In genomic region chr1:230624097-230624713, GRCh38 we compare ENCODE assay signal across 1 cellular context.
TF ChIP-seq lines count a peak whose summit lies in the region.

No MANE protein-coding gene starts in this region.

TF ChIP-seq in HepG2, 621 proteins besides CTCF, POLR2A, EP300 and RAD21 (continued from another document):
- no peak for TF ChIP-seq ZNF619 (CRISPR knock-in tag; IDR thresholded peaks at IDR 0.05)
- TF ChIP-seq ATF7 (IDR thresholded peaks at IDR 0.05): 0 out of 2 replicates have a peak, but pooled peaks have one; percentile 29
- no peak for TF ChIP-seq ATF7 (CRISPR knock-in tag; IDR thresholded peaks at IDR 0.05)
- TF ChIP-seq ATF7-NPFF (CRISPR knock-in tag; IDR thresholded peaks at IDR 0.05; ENCODE audit: low read depth): no peak
- no peak for TF ChIP-seq ZNF138 (CRISPR knock-in tag; IDR thresholded peaks at IDR 0.05; ENCODE audit: low read depth)
- TF ChIP-seq XRCC5 (optimal IDR thresholded peaks at IDR 0.05; ENCODE audit: low read length): no peak
- TF ChIP-seq FOXC1 (CRISPR knock-in tag; IDR thresholded peaks at IDR 0.05; ENCODE audit: borderline replicate concordance): no peak
